In the genomic region with DNA sequence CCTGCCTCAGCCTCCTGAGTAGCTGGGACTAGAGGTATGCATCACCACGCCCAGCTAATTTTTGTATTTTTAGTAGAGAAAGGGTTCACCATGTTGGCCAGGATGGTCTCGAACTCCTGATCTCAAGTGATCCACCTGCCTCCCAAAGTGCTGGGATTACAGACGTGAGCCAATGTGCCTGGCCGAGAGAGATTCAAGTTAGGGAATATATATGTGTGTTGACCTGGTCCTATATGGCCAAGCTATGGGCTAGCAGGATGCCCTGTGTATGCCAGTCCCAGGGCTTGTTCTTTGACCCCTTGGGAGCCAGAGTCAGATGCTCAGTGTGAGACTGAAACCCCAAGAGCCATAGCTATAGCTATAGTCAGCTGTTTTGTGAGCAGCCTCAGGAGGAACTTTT, we compare ENCODE assay signal across 10 cellular contexts. TPM values are rescaled to one million over a fixed set of nuclear protein-coding genes. Genes with fewer than 3 reads are reported as not detected.
A peak's percentile ranks its signal among the peaks of the same experiment; 100 is the strongest.
DNase-seq lines count a peak whose midpoint lies in the region; ATAC-seq and TF ChIP-seq lines count a peak whose summit lies in the region.
"Had no signal": no experiment of that assay in that cellular context is flagged by ENCODE, and none has a peak within 500 bp of the region (broad histone marks: within the 10 kb centered on the region; RNA-seq: fewer than 3 reads in every experiment).

No MANE protein-coding gene starts in this region.

- H3K9me3 Mint-ChIP-seq in CD8-positive, alpha-beta T cell, result no peaks in the 10 kb centered on the region
- H3K9me3 Mint-ChIP-seq in IgD-negative memory B cell, result no peaks in the 10 kb centered on the region
- no peaks in the 10 kb centered on the region for H3K9me3 Mint-ChIP-seq in activated T-helper 2 cell treated with anti-CD3 and anti-CD28 coated beads, Interferon-gamma antibody, Interleukin-2, Interleukin-4, amounts not matched to agents 10 μg/mL and 5 μg/mL and 100 μg/mL, durations not matched to agents 14 hours and 24 hours and 36 hours
- no peaks in the 10 kb centered on the region for H3K9me3 Mint-ChIP-seq in natural killer cell treated with Interleukin-12 subunit alpha and Interleukin-12 subunit beta and Interleukin-15 and Interleukin-18, amount 100 ng/mL, for 72 hours

- H3K27ac Mint-ChIP-seq in CD8-positive, alpha-beta T cell, result peak overlapping the region; percentile 52
- H3K27ac Mint-ChIP-seq in IgD-negative memory B cell, result peak overlapping the region; percentile 10 to 92 (median 16)
- H3K27ac Mint-ChIP-seq in activated T-helper 2 cell treated with anti-CD3 and anti-CD28 coated beads, Interferon-gamma antibody, Interleukin-2, Interleukin-4, amounts not matched to agents 10 μg/mL and 5 μg/mL and 100 μg/mL, durations not matched to agents 14 hours and 24 hours and 36 hours, result peak overlapping the region; percentile 95
- H3K27ac Mint-ChIP-seq in natural killer cell treated with Interleukin-12 subunit alpha and Interleukin-12 subunit beta and Interleukin-15 and Interleukin-18, amount 100 ng/mL, for 72 hours, result peak overlapping the region; percentile 86 to 92

- no peak for TF ChIP-seq CTCF in CD8-positive, alpha-beta T cell (IDR thresholded peaks at IDR 0.05)

- DNase-seq in CD8-positive, alpha-beta T cell, result no peak
- no peak for DNase-seq in activated T-helper 2 cell treated with anti-CD3 and anti-CD28 coated beads, Interferon-gamma antibody, Interleukin-2, Interleukin-4, amounts not matched to agents 10 μg/mL and 5 μg/mL and 100 μg/mL, durations not matched to agents 14 hours and 24 hours and 36 hours (ENCODE audit: low spot score)
- DNase-seq in natural killer cell treated with Interleukin-12 subunit alpha and Interleukin-12 subunit beta and Interleukin-15 and Interleukin-18, amount 100 ng/mL, for 72 hours (ENCODE audit: low spot score), result no peak
- no peak for DNase-seq in SK-N-DZ (ENCODE audit: low spot score)
- DNase-seq: anterior cingulate cortex, MG63, substantia nigra had no signal

- H3K27me3 Mint-ChIP-seq in CD8-positive, alpha-beta T cell (ENCODE audit: low read depth), result no peaks in the 10 kb centered on the region
- no peaks in the 10 kb centered on the region for H3K27me3 Mint-ChIP-seq in IgD-negative memory B cell
- H3K27me3 Mint-ChIP-seq in activated T-helper 2 cell treated with anti-CD3 and anti-CD28 coated beads, Interferon-gamma antibody, Interleukin-2, Interleukin-4, amounts not matched to agents 10 μg/mL and 5 μg/mL and 100 μg/mL, durations not matched to agents 14 hours and 24 hours and 36 hours (ENCODE audit: low read depth), result no peaks in the 10 kb centered on the region
- H3K27me3 Mint-ChIP-seq in natural killer cell treated with Interleukin-12 subunit alpha and Interleukin-12 subunit beta and Interleukin-15 and Interleukin-18, amount 100 ng/mL, for 72 hours, result no peaks in the 10 kb centered on the region

- intact Hi-C loops in CD8-positive, alpha-beta T cell (cut with DNase I, micrococcal nuclease), result loop anchor here (5.0 to 10.0 kb wide), 6 partner anchors 106 to 701 kb away; a partner anchor contains a TSS
- intact Hi-C loops in activated T-helper 2 cell treated with anti-CD3 and anti-CD28 coated beads, Interferon-gamma antibody, Interleukin-2, Interleukin-4, amounts not matched to agents 10 μg/mL and 5 μg/mL and 100 μg/mL, durations not matched to agents 14 hours and 24 hours and 36 hours (cut with micrococcal nuclease), result loop anchor here (10.0 kb wide), 1 partner anchor 391 kb away; a partner anchor contains a TSS

- H3K27me3 ChIP-seq in CD8-positive, alpha-beta T cell (ENCODE audit: insufficient read depth, low read length), result no peaks in the 10 kb centered on the region
- H3K27me3 ChIP-seq: MG63 had no signal

- no peaks in the 10 kb centered on the region for H3K9me3 ChIP-seq in CD8-positive, alpha-beta T cell (ENCODE audit: low read length)
- H3K9me3 ChIP-seq: MG63 had no signal

- ATAC-seq in CD8-positive, alpha-beta T cell, result no peak
- no peak for ATAC-seq in natural killer cell treated with Interleukin-12 subunit alpha and Interleukin-12 subunit beta and Interleukin-15 and Interleukin-18, amount 100 ng/mL, for 72 hours
- ATAC-seq in GM21390 (IDR thresholded peaks at IDR 0.05; ENCODE audit: unreplicated experiment), result no peak
- ATAC-seq in HG03039 (IDR thresholded peaks at IDR 0.05; ENCODE audit: unreplicated experiment), result no peak

- H3K4me3 Mint-ChIP-seq in CD8-positive, alpha-beta T cell, result peak overlapping the region; percentile 58
- peak overlapping the region; percentile 60 to 94 (median 84) for H3K4me3 Mint-ChIP-seq in IgD-negative memory B cell
- H3K4me3 Mint-ChIP-seq in activated T-helper 2 cell treated with anti-CD3 and anti-CD28 coated beads, Interferon-gamma antibody, Interleukin-2, Interleukin-4, amounts not matched to agents 10 μg/mL and 5 μg/mL and 100 μg/mL, durations not matched to agents 14 hours and 24 hours and 36 hours (ENCODE audit: low read depth), result peak overlapping the region; percentile 92
- H3K4me3 Mint-ChIP-seq in natural killer cell treated with Interleukin-12 subunit alpha and Interleukin-12 subunit beta and Interleukin-15 and Interleukin-18, amount 100 ng/mL, for 72 hours, result peak overlapping the region; percentile 93

- no peak overlapping the region for H3K4me3 ChIP-seq in CD8-positive, alpha-beta T cell (ENCODE audit: low read depth, low read length)

- H3K36me3 ChIP-seq in CD8-positive, alpha-beta T cell (ENCODE audit: insufficient read depth, low read length), result peaks cover 8% of the 10 kb centered on the region

- H3K27ac ChIP-seq in CD8-positive, alpha-beta T cell (ENCODE audit: low read depth, low read length), result no peak overlapping the region

- CTCF ChIA-PET in CD8-positive, alpha-beta T cell (lab: Charles Lee), result interaction anchor here (1.1 to 8.4 kb wide), 3 partner anchors 9 to 35 kb away, joined by 3 to 76 read pairs (median 14); a partner anchor contains a TSS

- POLR2A ChIA-PET in CD8-positive, alpha-beta T cell (lab: Charles Lee), result interaction anchor here (1.1 to 7.1 kb wide), 3 partner anchors 17 to 70 kb away, joined by 3 to 122 read pairs (median 6); a partner anchor contains a TSS

- peaks cover 50% of the 10 kb centered on the region for H3K36me3 Mint-ChIP-seq in CD8-positive, alpha-beta T cell
- H3K36me3 Mint-ChIP-seq in IgD-negative memory B cell, result peaks cover 2% of the 10 kb centered on the region
- peaks cover 67% of the 10 kb centered on the region for H3K36me3 Mint-ChIP-seq in activated T-helper 2 cell treated with anti-CD3 and anti-CD28 coated beads, Interferon-gamma antibody, Interleukin-2, Interleukin-4, amounts not matched to agents 10 μg/mL and 5 μg/mL and 100 μg/mL, durations not matched to agents 14 hours and 24 hours and 36 hours (ENCODE audit: low read depth)
- peaks cover 22% of the 10 kb centered on the region for H3K36me3 Mint-ChIP-seq in natural killer cell treated with Interleukin-12 subunit alpha and Interleukin-12 subunit beta and Interleukin-15 and Interleukin-18, amount 100 ng/mL, for 72 hours

- H3K4me1 Mint-ChIP-seq in CD8-positive, alpha-beta T cell (ENCODE audit: low read depth), result peaks cover 46% of the 10 kb centered on the region
- peaks cover 16 to 47% (median 29%) of the 10 kb centered on the region in 3 donors for H3K4me1 Mint-ChIP-seq in IgD-negative memory B cell
- H3K4me1 Mint-ChIP-seq in activated T-helper 2 cell treated with anti-CD3 and anti-CD28 coated beads, Interferon-gamma antibody, Interleukin-2, Interleukin-4, amounts not matched to agents 10 μg/mL and 5 μg/mL and 100 μg/mL, durations not matched to agents 14 hours and 24 hours and 36 hours (ENCODE audit: low read depth), result peaks cover 37% of the 10 kb centered on the region
- peaks cover 42 to 45% of the 10 kb centered on the region in 2 donors for H3K4me1 Mint-ChIP-seq in natural killer cell treated with Interleukin-12 subunit alpha and Interleukin-12 subunit beta and Interleukin-15 and Interleukin-18, amount 100 ng/mL, for 72 hours (ENCODE audit: low read depth in 2 of 2)

- H3K4me1 ChIP-seq in CD8-positive, alpha-beta T cell (ENCODE audit: insufficient read depth, low read length), result peaks cover 36% of the 10 kb centered on the region

RNA-seq across cellular contexts. Expression of a gene that starts 1.9 kb away (rescaled TPM):
- 10 to 100 TPM; 44.4 to 48.5 TPM for total RNA-seq in CD8-positive, alpha-beta T cell
- 188 TPM for polyA plus RNA-seq in IgD-negative memory B cell
- 118 and 120 TPM in 2 replicates for total RNA-seq in activated T-helper 2 cell treated with anti-CD3 and anti-CD28 coated beads, Interferon-gamma antibody, Interleukin-2, Interleukin-4, amounts not matched to agents 10 μg/mL and 5 μg/mL and 100 μg/mL, durations not matched to agents 14 hours and 24 hours and 36 hours
- total RNA-seq in natural killer cell treated with Interleukin-12 subunit alpha and Interleukin-12 subunit beta and Interleukin-15 and Interleukin-18, amount 100 ng/mL, for 72 hours, result 100 to 1,000 TPM in 1 of 2 donors, 10 to 100 TPM in 1; 91.4 to 106 TPM
- polyA plus RNA-seq in SK-N-DZ (2014; cell fraction: cytosol; rRNA removed), result 70.8 and 72.9 TPM in 2 replicates
- 45.8 and 58.3 TPM in 2 replicates for polyA plus RNA-seq in SK-N-DZ (2014; cell fraction: nucleus; rRNA removed)

RNA-seq across cellular contexts. Expression of a gene that starts 5.4 kb away (rescaled TPM):
- total RNA-seq in CD8-positive, alpha-beta T cell, result 10 to 100 TPM; 12.0 to 13.2 TPM
- 25.4 TPM for polyA plus RNA-seq in IgD-negative memory B cell
- total RNA-seq in activated T-helper 2 cell treated with anti-CD3 and anti-CD28 coated beads, Interferon-gamma antibody, Interleukin-2, Interleukin-4, amounts not matched to agents 10 μg/mL and 5 μg/mL and 100 μg/mL, durations not matched to agents 14 hours and 24 hours and 36 hours, result 30.4 and 30.5 TPM in 2 replicates
- 10 to 100 TPM; 20.6 to 24.2 TPM for total RNA-seq in natural killer cell treated with Interleukin-12 subunit alpha and Interleukin-12 subunit beta and Interleukin-15 and Interleukin-18, amount 100 ng/mL, for 72 hours
- 19.7 and 30.9 TPM in 2 replicates for polyA plus RNA-seq in SK-N-DZ (2014; cell fraction: cytosol; rRNA removed)
- polyA plus RNA-seq in SK-N-DZ (2014; cell fraction: nucleus; rRNA removed), result 115 and 121 TPM in 2 replicates

RNA-seq across cellular contexts. Expression of a gene that starts 5.4 kb away (rescaled TPM):
- total RNA-seq in CD8-positive, alpha-beta T cell, result 100 to 1,000 TPM; 115 to 117 TPM
- polyA plus RNA-seq in IgD-negative memory B cell, result 96.7 TPM
- total RNA-seq in activated T-helper 2 cell treated with anti-CD3 and anti-CD28 coated beads, Interferon-gamma antibody, Interleukin-2, Interleukin-4, amounts not matched to agents 10 μg/mL and 5 μg/mL and 100 μg/mL, durations not matched to agents 14 hours and 24 hours and 36 hours, result 412 and 416 TPM in 2 replicates
- total RNA-seq in natural killer cell treated with Interleukin-12 subunit alpha and Interleukin-12 subunit beta and Interleukin-15 and Interleukin-18, amount 100 ng/mL, for 72 hours, result 100 to 1,000 TPM; 198 to 454 TPM
- polyA plus RNA-seq in SK-N-DZ (2014; cell fraction: cytosol; rRNA removed), result 235 and 250 TPM in 2 replicates
- 243 and 248 TPM in 2 replicates for polyA plus RNA-seq in SK-N-DZ (2014; cell fraction: nucleus; rRNA removed)

RNA-seq across cellular contexts. Expression of a gene that starts 16.6 kb away (rescaled TPM):
- 100 to 1,000 TPM; 112 to 130 TPM for total RNA-seq in CD8-positive, alpha-beta T cell
- polyA plus RNA-seq in IgD-negative memory B cell, result 81.4 TPM
- 161 and 167 TPM in 2 replicates for total RNA-seq in activated T-helper 2 cell treated with anti-CD3 and anti-CD28 coated beads, Interferon-gamma antibody, Interleukin-2, Interleukin-4, amounts not matched to agents 10 μg/mL and 5 μg/mL and 100 μg/mL, durations not matched to agents 14 hours and 24 hours and 36 hours
- total RNA-seq in natural killer cell treated with Interleukin-12 subunit alpha and Interleukin-12 subunit beta and Interleukin-15 and Interleukin-18, amount 100 ng/mL, for 72 hours, result 100 to 1,000 TPM; 128 to 222 TPM
- polyA plus RNA-seq in SK-N-DZ (2014; cell fraction: cytosol; rRNA removed), result 140 and 186 TPM in 2 replicates
- polyA plus RNA-seq in SK-N-DZ (2014; cell fraction: nucleus; rRNA removed), result 518 and 594 TPM in 2 replicates

RNA-seq across cellular contexts. Expression of a gene that starts 33.7 kb away (rescaled TPM):
- 10 to 100 TPM; 41.5 to 41.8 TPM for total RNA-seq in CD8-positive, alpha-beta T cell
- polyA plus RNA-seq in IgD-negative memory B cell, result 20.4 TPM
- total RNA-seq in activated T-helper 2 cell treated with anti-CD3 and anti-CD28 coated beads, Interferon-gamma antibody, Interleukin-2, Interleukin-4, amounts not matched to agents 10 μg/mL and 5 μg/mL and 100 μg/mL, durations not matched to agents 14 hours and 24 hours and 36 hours, result 37.8 and 39.1 TPM in 2 replicates
- total RNA-seq in natural killer cell treated with Interleukin-12 subunit alpha and Interleukin-12 subunit beta and Interleukin-15 and Interleukin-18, amount 100 ng/mL, for 72 hours, result 10 to 100 TPM; 23.2 to 34.7 TPM
- polyA plus RNA-seq in SK-N-DZ (2014; cell fraction: cytosol; rRNA removed), result 19.5 and 19.7 TPM in 2 replicates
- 71.1 and 84.6 TPM in 2 replicates for polyA plus RNA-seq in SK-N-DZ (2014; cell fraction: nucleus; rRNA removed)

Comparison
In these comparisons a context has a peak if more than half of its experiments do, and no peak if none do; other contexts are left out.
1. H3K27ac Mint-ChIP-seq: peak in every context shown above with its lines; median percentile 95 in activated T-helper 2 cell treated with anti-CD3 and anti-CD28 coated beads, Interferon-gamma antibody, Interleukin-2, Interleukin-4, amounts not matched to agents 10 μg/mL and 5 μg/mL and 100 μg/mL, durations not matched to agents 14 hours and 24 hours and 36 hours; 89 in natural killer cell treated with Interleukin-12 subunit alpha and Interleukin-12 subunit beta and Interleukin-15 and Interleukin-18, amount 100 ng/mL, for 72 hours; 52 in CD8-positive, alpha-beta T cell; 16 in IgD-negative memory B cell.